8 cellular contexts compared by ENCODE assay signal in genomic region chr15:68875377-68876116, GRCh38. TPM values are rescaled to one million over a fixed set of nuclear protein-coding genes. Genes with fewer than 3 reads are reported as not detected.
A peak's percentile ranks its signal among the peaks of the same experiment; 100 is the strongest.
DNase-seq lines count a peak whose midpoint lies in the region; ATAC-seq and TF ChIP-seq lines count a peak whose summit lies in the region.

No MANE protein-coding gene starts in this region.

- H3K9me3 ChIP-seq in cardiac muscle cell (ENCODE audit: low read depth) (no peaks in the 10 kb centered on the region), ovary (no peaks in the 10 kb centered on the region), thoracic aorta (no peaks in the 10 kb centered on the region)

- DNase-seq in GM04504 (ENCODE audit: low read depth): peak; percentile 66
- peak; percentile 49 for DNase-seq in NCI-H128 (lab: John Stamatoyannopoulos, UW; ENCODE audit: unreplicated experiment)
- DNase-seq in SW 1271 (lab: John Stamatoyannopoulos, UW): peak; percentile 65 to 78
- peak; percentile 81 for DNase-seq in activated naive CD8-positive, alpha-beta T cell treated with anti-CD3 and anti-CD28 coated beads, Interleukin-2, amount 50 U/mL, for 16 hours (ENCODE audit: low read depth, low spot score)
- peak; percentile 92 to 95 for DNase-seq in cardiac muscle cell (ENCODE audit: low read depth in 1 of 2, low spot score in 1 of 2)
- peak; percentile 87 to 95 (median 94) for DNase-seq in ovary
- DNase-seq in thoracic aorta (ENCODE audit: low spot score): peak; percentile 72

- WGBS in ovary, 3 donors: 1 to 7% (median 4%) methylated on average over 31 of the region's 31 CpGs

- no peak for TF ChIP-seq POLR2A in ovary (IDR thresholded peaks at IDR 0.05)

- intact Hi-C loops in ovary (cut with DNase I): loop anchor here (2.0 to 10.0 kb wide), 9 partner anchors 141 to 621 kb away; no protein-coding TSS in a partner anchor

- no peak for TF ChIP-seq EP300 in ovary (IDR thresholded peaks at IDR 0.05)

- no peaks in the 10 kb centered on the region for H3K4me1 ChIP-seq in cardiac muscle cell (ENCODE audit: low read depth)
- no peaks in the 10 kb centered on the region for H3K4me1 ChIP-seq in ovary (ENCODE audit: insufficient read depth)
- H3K4me1 ChIP-seq in thoracic aorta (ENCODE audit: control insufficient read depth in 1 of 2, low read depth in 2 of 2): no peaks in the 10 kb centered on the region

- peak overlapping the region; percentile 37 for H3K4me3 ChIP-seq in cardiac muscle cell
- peak overlapping the region; percentile 31 for H3K4me3 ChIP-seq in ovary
- peak overlapping the region; percentile 68 for H3K4me3 ChIP-seq in thoracic aorta

- H3K27ac ChIP-seq in cardiac muscle cell: no peak overlapping the region
- H3K27ac ChIP-seq in ovary: no peak overlapping the region
- no peak overlapping the region for H3K27ac ChIP-seq in thoracic aorta

- peak; percentile 89 for TF ChIP-seq CTCF in cardiac muscle cell (IDR thresholded peaks at IDR 0.05; ENCODE audit: low read depth, low read length)
- peak; percentile 72 to 92 (median 90) for TF ChIP-seq CTCF in ovary (IDR thresholded peaks at IDR 0.05)
- peak; percentile 91 for TF ChIP-seq CTCF in thoracic aorta (IDR thresholded peaks at IDR 0.05)

- H3K36me3 ChIP-seq in cardiac muscle cell: no peaks in the 10 kb centered on the region
- H3K36me3 ChIP-seq in ovary: no peaks in the 10 kb centered on the region
- H3K36me3 ChIP-seq in thoracic aorta: no peaks in the 10 kb centered on the region

- peaks cover 4% of the 10 kb centered on the region for H3K27me3 ChIP-seq in cardiac muscle cell
- no peaks in the 10 kb centered on the region for H3K27me3 ChIP-seq in ovary
- no peaks in the 10 kb centered on the region for H3K27me3 ChIP-seq in thoracic aorta (replicated peaks; ENCODE audit: insufficient read depth)

- ATAC-seq in thoracic aorta (ENCODE audit: insufficient number of reproducible peaks, low FRiP score, low read depth) (peak; percentile 76), HG03520 (IDR thresholded peaks at IDR 0.05; ENCODE audit: unreplicated experiment) (no peak)

RNA-seq across cellular contexts. Expression of gene SPESP1, which starts 54.8 kb away (rescaled TPM):
- total RNA-seq in cardiac muscle cell (not detected in 2 replicates), ovary (10 to 100 TPM in 1 of 7 donors, 1 to 10 TPM in 6; 1.5 to 12.1 (median 3.1) TPM), thoracic aorta (1 to 10 TPM; 2.7 to 3.3 TPM)
- polyA plus RNA-seq in cardiac muscle cell (not detected in 2 replicates), ovary (1 to 10 TPM; 3.0 to 4.8 TPM)

RNA-seq across cellular contexts. Expression of gene ANP32A, which starts 54.9 kb away (rescaled TPM):
- total RNA-seq in cardiac muscle cell (140 and 144 TPM in 2 replicates), ovary (100 to 1,000 TPM in 1 of 7 donors, 10 to 100 TPM in 6; 29.4 to 119 (median 86.3) TPM), thoracic aorta (10 to 100 TPM; 46.0 to 54.2 TPM)
- polyA plus RNA-seq in cardiac muscle cell (278 and 318 TPM in 2 replicates), ovary (100 to 1,000 TPM in 1 of 2 donors, 10 to 100 TPM in 1; 42.8 to 158 TPM)
